1 cellular context compared by ENCODE assay signal in the genomic region with DNA sequence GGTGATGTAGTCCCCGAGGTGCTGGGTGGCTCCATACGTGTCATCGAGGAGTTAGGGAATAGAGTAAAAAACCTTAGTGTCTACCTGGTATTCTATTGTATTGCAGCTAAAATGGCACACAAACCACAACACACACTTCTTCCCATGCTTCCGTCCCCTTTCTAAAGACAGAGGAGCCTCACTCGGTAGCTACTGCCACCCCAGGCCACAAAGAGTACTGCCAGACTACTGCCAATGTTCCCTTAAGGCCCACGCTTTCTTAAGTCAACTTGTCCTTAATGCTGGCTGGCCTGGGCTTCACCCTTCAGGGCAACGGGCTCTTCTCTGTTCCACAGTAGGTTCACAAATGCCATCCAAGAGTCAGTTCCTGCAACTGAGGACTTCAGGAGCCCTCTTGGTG.
TF ChIP-seq lines count a peak whose summit lies in the region.

No MANE protein-coding gene starts in this region.

TF ChIP-seq in GM12878, 131 proteins besides CTCF, POLR2A, EP300 and RAD21 (continued from another document):
- TF ChIP-seq, protein P1, sequence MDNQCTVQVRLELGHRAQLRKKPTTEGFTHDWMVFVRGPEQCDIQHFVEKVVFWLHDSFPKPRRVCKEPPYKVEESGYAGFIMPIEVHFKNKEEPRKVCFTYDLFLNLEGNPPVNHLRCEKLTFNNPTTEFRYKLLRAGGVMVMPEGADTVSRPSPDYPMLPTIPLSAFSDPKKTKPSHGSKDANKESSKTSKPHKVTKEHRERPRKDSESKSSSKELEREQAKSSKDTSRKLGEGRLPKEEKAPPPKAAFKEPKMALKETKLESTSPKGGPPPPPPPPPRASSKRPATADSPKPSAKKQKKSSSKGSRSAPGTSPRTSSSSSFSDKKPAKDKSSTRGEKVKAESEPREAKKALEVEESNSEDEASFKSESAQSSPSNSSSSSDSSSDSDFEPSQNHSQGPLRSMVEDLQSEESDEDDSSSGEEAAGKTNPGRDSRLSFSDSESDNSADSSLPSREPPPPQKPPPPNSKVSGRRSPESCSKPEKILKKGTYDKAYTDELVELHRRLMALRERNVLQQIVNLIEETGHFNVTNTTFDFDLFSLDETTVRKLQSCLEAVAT (IDR thresholded peaks at IDR 0.05): no peak
- TF ChIP-seq DPF2 (IDR thresholded peaks at IDR 0.05) (no peak), BRCA1 (IDR thresholded peaks at IDR 0.05; ENCODE audit: low read depth, low read length) (no peak), MTA3 (IDR thresholded peaks at IDR 0.05; ENCODE audit: borderline replicate concordance, low read length) (no peak), ZNF592 (IDR thresholded peaks at IDR 0.05) (no peak), STAT3 (IDR thresholded peaks at IDR 0.05; ENCODE audit: low read depth, low read length) (no peak), EED (IDR thresholded peaks at IDR 0.05; ENCODE audit: low read depth) (no peak), SMAD5 (IDR thresholded peaks at IDR 0.05; ENCODE audit: low read depth) (no peak), RBBP5 (conservative IDR thresholded peaks at IDR 0.05) (no peak)
- TF ChIP-seq, protein P2, sequence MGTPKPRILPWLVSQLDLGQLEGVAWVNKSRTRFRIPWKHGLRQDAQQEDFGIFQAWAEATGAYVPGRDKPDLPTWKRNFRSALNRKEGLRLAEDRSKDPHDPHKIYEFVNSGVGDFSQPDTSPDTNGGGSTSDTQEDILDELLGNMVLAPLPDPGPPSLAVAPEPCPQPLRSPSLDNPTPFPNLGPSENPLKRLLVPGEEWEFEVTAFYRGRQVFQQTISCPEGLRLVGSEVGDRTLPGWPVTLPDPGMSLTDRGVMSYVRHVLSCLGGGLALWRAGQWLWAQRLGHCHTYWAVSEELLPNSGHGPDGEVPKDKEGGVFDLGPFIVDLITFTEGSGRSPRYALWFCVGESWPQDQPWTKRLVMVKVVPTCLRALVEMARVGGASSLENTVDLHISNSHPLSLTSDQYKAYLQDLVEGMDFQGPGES (IDR thresholded peaks at IDR 0.05): no peak
- TF ChIP-seq, protein P3, sequence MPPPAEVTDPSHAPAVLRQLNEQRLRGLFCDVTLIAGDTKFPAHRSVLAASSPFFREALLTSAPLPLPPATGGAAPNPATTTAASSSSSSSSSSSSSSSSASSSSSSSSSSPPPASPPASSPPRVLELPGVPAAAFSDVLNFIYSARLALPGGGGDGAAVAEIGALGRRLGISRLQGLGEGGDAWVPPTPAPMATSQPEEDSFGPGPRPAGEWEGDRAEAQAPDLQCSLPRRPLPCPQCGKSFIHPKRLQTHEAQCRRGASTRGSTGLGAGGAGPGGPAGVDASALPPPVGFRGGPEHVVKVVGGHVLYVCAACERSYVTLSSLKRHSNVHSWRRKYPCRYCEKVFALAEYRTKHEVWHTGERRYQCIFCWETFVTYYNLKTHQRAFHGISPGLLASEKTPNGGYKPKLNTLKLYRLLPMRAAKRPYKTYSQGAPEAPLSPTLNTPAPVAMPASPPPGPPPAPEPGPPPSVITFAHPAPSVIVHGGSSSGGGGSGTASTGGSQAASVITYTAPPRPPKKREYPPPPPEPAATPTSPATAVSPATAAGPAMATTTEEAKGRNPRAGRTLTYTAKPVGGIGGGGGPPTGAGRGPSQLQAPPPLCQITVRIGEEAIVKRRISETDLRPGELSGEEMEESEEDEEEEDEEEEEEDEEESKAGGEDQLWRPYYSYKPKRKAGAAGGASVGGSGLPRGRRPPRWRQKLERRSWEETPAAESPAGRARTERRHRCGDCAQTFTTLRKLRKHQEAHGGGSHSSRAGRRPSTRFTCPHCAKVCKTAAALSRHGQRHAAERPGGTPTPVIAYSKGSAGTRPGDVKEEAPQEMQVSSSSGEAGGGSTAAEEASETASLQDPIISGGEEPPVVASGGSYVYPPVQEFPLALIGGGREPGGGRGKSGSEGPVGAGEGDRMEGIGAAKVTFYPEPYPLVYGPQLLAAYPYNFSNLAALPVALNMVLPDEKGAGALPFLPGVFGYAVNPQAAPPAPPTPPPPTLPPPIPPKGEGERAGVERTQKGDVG (CRISPR knock-in tag; IDR thresholded peaks at IDR 0.05): no peak
